ENCODE assay signal across 31 cellular contexts in genomic region chr12:55407866-55408265, GRCh38. TPM values are rescaled to one million over a fixed set of nuclear protein-coding genes. Genes with fewer than 3 reads are reported as not detected.
"Had no signal": no experiment of that assay in that cellular context is flagged by ENCODE, and none has a peak within 500 bp of the region (broad histone marks: within the 10 kb centered on the region; RNA-seq: fewer than 3 reads in every experiment).

No MANE protein-coding gene starts in this region.

- DNase-seq: colonic mucosa; cortex of kidney; dermis blood vessel endothelial cell; dorsolateral prefrontal cortex; effector CD4-positive, alpha-beta T cell; effector CD8-positive, alpha-beta T cell; effector memory CD4-positive, alpha-beta T cell; effector memory CD8-positive, alpha-beta T cell; endodermal cell; erythroblast; esophagus squamous epithelium; foreskin fibroblast; foreskin keratinocyte; foreskin melanocyte; gastrocnemius medialis; glutamatergic neuron; head of caudate nucleus; heart left ventricle; heart right ventricle had no signal

- H3K4me2 ChIP-seq: hepatocyte had no signal

- ATAC-seq: effector memory CD8-positive, alpha-beta T cell; esophagus mucosa; foreskin keratinocyte; gastrocnemius medialis; gastroesophageal sphincter; heart left ventricle; heart right ventricle had no signal

- H3K4me1 ChIP-seq: colonic mucosa, esophagus muscularis mucosa, esophagus squamous epithelium, foreskin keratinocyte, gastrocnemius medialis, gastroesophageal sphincter, heart left ventricle, heart right ventricle had no signal

- H3K27ac ChIP-seq: colonic mucosa, coronary artery, dorsolateral prefrontal cortex, epithelial cell of prostate, esophagus muscularis mucosa, esophagus squamous epithelium, foreskin keratinocyte, gastrocnemius medialis, gastroesophageal sphincter, heart left ventricle, heart right ventricle, hepatocyte had no signal

- H3K9me3 ChIP-seq: colonic mucosa, esophagus squamous epithelium had no signal

- H3K9me3 Mint-ChIP-seq: effector memory CD8-positive, alpha-beta T cell had no signal

- H3K4me1 Mint-ChIP-seq: endodermal cell had no signal

- H3K4me3 ChIP-seq: colonic mucosa, coronary artery, dorsolateral prefrontal cortex, esophagus muscularis mucosa, esophagus squamous epithelium, gastrocnemius medialis, gastroesophageal sphincter, heart left ventricle, heart right ventricle, hepatocyte had no signal

- H3K27ac Mint-ChIP-seq: dendritic cell treated with granulocyte-macrophage colony-stimulating factor and Interleukin-4, amounts not matched to agents 40 ng/mL and 50 ng/mL, for 4 days; effector memory CD8-positive, alpha-beta T cell; endodermal cell had no signal

- H3K36me3 ChIP-seq: colonic mucosa, esophagus muscularis mucosa, esophagus squamous epithelium, gastrocnemius medialis, gastroesophageal sphincter, heart left ventricle, heart right ventricle had no signal

- FAIRE-seq: colon, endometrium, endothelial cell of umbilical vein had no signal

- H3K4me3 Mint-ChIP-seq: dendritic cell treated with granulocyte-macrophage colony-stimulating factor and Interleukin-4, amounts not matched to agents 40 ng/mL and 50 ng/mL, for 4 days; effector memory CD8-positive, alpha-beta T cell; endodermal cell had no signal

RNA-seq across cellular contexts. Expression of gene OR6C65, which starts 7.5 kb away (rescaled TPM):
- polyA plus RNA-seq: endothelial cell of umbilical vein, esophagus, fibroblast of lung, foreskin keratinocyte, heart left ventricle, heart right ventricle, hepatocyte had no signal

RNA-seq across cellular contexts. Expression of gene OR6C76, which starts 18.2 kb away (rescaled TPM):
- polyA plus RNA-seq: endothelial cell of umbilical vein, esophagus, fibroblast of lung, foreskin keratinocyte, heart left ventricle, heart right ventricle, hepatocyte had no signal

RNA-seq across cellular contexts. Expression of gene OR6C2, which starts 36.0 kb away (rescaled TPM):
- polyA plus RNA-seq: endothelial cell of umbilical vein, fibroblast of lung, foreskin keratinocyte, heart left ventricle, heart right ventricle, hepatocyte had no signal

RNA-seq across cellular contexts. Expression of gene OR6C75, which starts 45.1 kb away (rescaled TPM):
- polyA plus RNA-seq: endothelial cell of umbilical vein, esophagus, fibroblast of lung, foreskin keratinocyte, heart left ventricle, heart right ventricle, hepatocyte had no signal
